In genomic region chr5:147361441-147362175, GRCh38 we compare ENCODE assay signal across 20 cellular contexts.
A peak's percentile ranks its signal among the peaks of the same experiment; 100 is the strongest.
DNase-seq lines count a peak whose midpoint lies in the region; ATAC-seq, FAIRE-seq and TF ChIP-seq lines count a peak whose summit lies in the region.
"Had no signal": no experiment of that assay in that cellular context is flagged by ENCODE, and none has a peak within 500 bp of the region (broad histone marks: within the 10 kb centered on the region; RNA-seq: fewer than 3 reads in every experiment).

No MANE protein-coding gene starts in this region.

- H3K4me1 ChIP-seq in PC-3 (ENCODE audit: insufficient read depth, low read length) = peaks cover 35% of the 10 kb centered on the region
- H3K4me1 ChIP-seq: BLaER1 had no signal

- H3K27me3 ChIP-seq in PC-3 (ENCODE audit: low read length) (no peaks in the 10 kb centered on the region), bronchial epithelial cell (ENCODE audit: control insufficient read depth, insufficient read depth, low read length) (no peaks in the 10 kb centered on the region)
- H3K27me3 ChIP-seq: BLaER1 had no signal

- no peaks in the 10 kb centered on the region for H3K79me2 ChIP-seq in PC-3 (ENCODE audit: low read length)

- no peak overlapping the region for H3K27ac Mint-ChIP-seq in endothelial cell (ENCODE audit: unreplicated experiment)
- H3K27ac Mint-ChIP-seq in MCF 10A (ENCODE audit: low read depth, unreplicated experiment) = no peak overlapping the region
- H3K27ac Mint-ChIP-seq: CD8-positive, alpha-beta T cell; HFFc6 had no signal

- POLR2A ChIA-PET in PC-3 (lab: Charles Lee; ENCODE audit: unreplicated experiment) = no interaction called here
- POLR2A ChIA-PET in MCF 10A (lab: Yijun Ruan, JAX) = no interaction called here

- peak; percentile 54 for ATAC-seq in PC-3
- no peak for ATAC-seq in GM19324 (IDR thresholded peaks at IDR 0.05; ENCODE audit: low FRiP score, unreplicated experiment)
- ATAC-seq: CD8-positive, alpha-beta T cell; HCT116 had no signal

- CTCF ChIA-PET in PC-3 (lab: Charles Lee) (no interaction called here), MCF 10A (lab: Yijun Ruan, JAX) (interaction anchor here (0.6 to 1.5 kb wide), 5 partner anchors 7 to 829 kb away, joined by 3 to 6 read pairs (median 4); no protein-coding TSS in a partner anchor)

- H3K4me3 Mint-ChIP-seq in endothelial cell (ENCODE audit: unreplicated experiment) (no peak overlapping the region), MCF 10A (ENCODE audit: unreplicated experiment) (no peak overlapping the region)
- H3K4me3 Mint-ChIP-seq: CD8-positive, alpha-beta T cell; HFFc6 had no signal

- H3K36me3 ChIP-seq in PC-3 (ENCODE audit: low read depth, low read length) = no peaks in the 10 kb centered on the region
- no peaks in the 10 kb centered on the region for H3K36me3 ChIP-seq in bronchial epithelial cell (ENCODE audit: control insufficient read depth, insufficient read depth, low read length)
- H3K36me3 ChIP-seq: BLaER1 had no signal

- TF ChIP-seq CTCF in PC-3 (conservative IDR thresholded peaks at IDR 0.05; ENCODE audit: low read depth, low read length) = no peak
- TF ChIP-seq CTCF in bronchial epithelial cell (IDR thresholded peaks at IDR 0.05; ENCODE audit: insufficient read depth, low read length, severe bottlenecking) = no peak
- TF ChIP-seq CTCF in endothelial cell (IDR thresholded peaks at IDR 0.05; ENCODE audit: unreplicated experiment) = no peak
- no peak for TF ChIP-seq CTCF in MCF 10A (IDR thresholded peaks at IDR 0.05; ENCODE audit: unreplicated experiment)

- intact Hi-C loops in PC-3 (cut with micrococcal nuclease) (no loop called here), MCF 10A (cut with micrococcal nuclease) (no loop called here)

- FAIRE-seq in bronchial epithelial cell (lab: Jason Lieb, UNC) = no peak
- peak; percentile 47 for FAIRE-seq in islet of Langerhans (lab: Jason Lieb, UNC)
- FAIRE-seq: GM12892, GM18507 had no signal

- H3K9me3 Mint-ChIP-seq in endothelial cell (ENCODE audit: unreplicated experiment) (no peaks in the 10 kb centered on the region), MCF 10A (ENCODE audit: unreplicated experiment) (no peaks in the 10 kb centered on the region)
- H3K9me3 Mint-ChIP-seq: CD8-positive, alpha-beta T cell; HFFc6 had no signal

- H3K27me3 Mint-ChIP-seq in endothelial cell (ENCODE audit: unreplicated experiment) = peaks cover 2% of the 10 kb centered on the region
- no peaks in the 10 kb centered on the region for H3K27me3 Mint-ChIP-seq in MCF 10A (ENCODE audit: insufficient read depth, unreplicated experiment)

- no peak overlapping the region for H3K9ac ChIP-seq in PC-3 (ENCODE audit: low read length)
- H3K9ac ChIP-seq: BLaER1 had no signal

- no TSS peak for BruUV-seq in PC-3 (replicated peaks; lab: Mats Ljungman, UMichigan)
- BruUV-seq in MCF 10A (replicated peaks; lab: Mats Ljungman, UMichigan) = no TSS peak

- no peak overlapping the region for H3K27ac ChIP-seq in PC-3 (ENCODE audit: low read length)
- H3K27ac ChIP-seq: BLaER1 had no signal

- no peaks in the 10 kb centered on the region for H3K9me3 ChIP-seq in PC-3 (ENCODE audit: low read length)
- H3K9me3 ChIP-seq: BLaER1 had no signal

- no peak overlapping the region for H3K4me2 ChIP-seq in PC-3 (ENCODE audit: low read length)
- H3K4me2 ChIP-seq: BLaER1 had no signal

- peak; percentile 83 for DNase-seq in COLO829 (ENCODE audit: low spot score)
- peak; percentile 29 for DNase-seq in PC-3
- peak; percentile 75 for DNase-seq in bronchial epithelial cell (ENCODE audit: low read depth)
- no peak for DNase-seq in DMS153 treated with DMSO at 0.1 percent for 48 hours (lab: John Stamatoyannopoulos, UW; ENCODE audit: unreplicated experiment)
- no peak for DNase-seq in endothelial cell (ENCODE audit: low spot score)
- DNase-seq in MCF 10A (ENCODE audit: unreplicated experiment) = no peak
- DNase-seq: 8988T; CD8-positive, alpha-beta T cell; COR-L47; DMS79; GDM1; GOT3; H7; HFFc6 had no signal

- H3K36me3 Mint-ChIP-seq in endothelial cell (ENCODE audit: low read depth, unreplicated experiment) = no peaks in the 10 kb centered on the region
- H3K36me3 Mint-ChIP-seq in MCF 10A (ENCODE audit: insufficient read depth, unreplicated experiment) = no peaks in the 10 kb centered on the region
- H3K36me3 Mint-ChIP-seq: CD8-positive, alpha-beta T cell had no signal

- H3K4me1 Mint-ChIP-seq in endothelial cell (ENCODE audit: unreplicated experiment) (peaks cover 3% of the 10 kb centered on the region), MCF 10A (ENCODE audit: insufficient read depth, unreplicated experiment) (peaks cover 9% of the 10 kb centered on the region)

- no peak overlapping the region for H2AFZ ChIP-seq in PC-3 (ENCODE audit: low read length)

- H3F3A ChIP-seq in PC-3 (ENCODE audit: low read length, unreplicated experiment) = no peaks in the 10 kb centered on the region

- no peak overlapping the region for H3K4me3 ChIP-seq in PC-3 (ENCODE audit: low read length)
- H3K4me3 ChIP-seq in bronchial epithelial cell (ENCODE audit: low read depth, low read length) = no peak overlapping the region
- H3K4me3 ChIP-seq: BLaER1 had no signal

- H4K20me1 ChIP-seq in PC-3 (ENCODE audit: low read length) = no peaks in the 10 kb centered on the region
- H4K20me1 ChIP-seq: BLaER1 had no signal

- no peaks in the 10 kb centered on the region for H3K9me2 ChIP-seq in PC-3 (replicated peaks; ENCODE audit: low read length)

Comparison
In these comparisons a context has a peak if more than half of its experiments do, and no peak if none do; other contexts are left out.
1. DNase-seq: peak in COLO829 (single experiment), PC-3 (single experiment) and bronchial epithelial cell (single experiment); none in DMS153 treated with DMSO at 0.1 percent for 48 hours (single experiment), endothelial cell (single experiment) and MCF 10A (single experiment).